ENCODE assay signal across 12 cellular contexts in the genomic region with DNA sequence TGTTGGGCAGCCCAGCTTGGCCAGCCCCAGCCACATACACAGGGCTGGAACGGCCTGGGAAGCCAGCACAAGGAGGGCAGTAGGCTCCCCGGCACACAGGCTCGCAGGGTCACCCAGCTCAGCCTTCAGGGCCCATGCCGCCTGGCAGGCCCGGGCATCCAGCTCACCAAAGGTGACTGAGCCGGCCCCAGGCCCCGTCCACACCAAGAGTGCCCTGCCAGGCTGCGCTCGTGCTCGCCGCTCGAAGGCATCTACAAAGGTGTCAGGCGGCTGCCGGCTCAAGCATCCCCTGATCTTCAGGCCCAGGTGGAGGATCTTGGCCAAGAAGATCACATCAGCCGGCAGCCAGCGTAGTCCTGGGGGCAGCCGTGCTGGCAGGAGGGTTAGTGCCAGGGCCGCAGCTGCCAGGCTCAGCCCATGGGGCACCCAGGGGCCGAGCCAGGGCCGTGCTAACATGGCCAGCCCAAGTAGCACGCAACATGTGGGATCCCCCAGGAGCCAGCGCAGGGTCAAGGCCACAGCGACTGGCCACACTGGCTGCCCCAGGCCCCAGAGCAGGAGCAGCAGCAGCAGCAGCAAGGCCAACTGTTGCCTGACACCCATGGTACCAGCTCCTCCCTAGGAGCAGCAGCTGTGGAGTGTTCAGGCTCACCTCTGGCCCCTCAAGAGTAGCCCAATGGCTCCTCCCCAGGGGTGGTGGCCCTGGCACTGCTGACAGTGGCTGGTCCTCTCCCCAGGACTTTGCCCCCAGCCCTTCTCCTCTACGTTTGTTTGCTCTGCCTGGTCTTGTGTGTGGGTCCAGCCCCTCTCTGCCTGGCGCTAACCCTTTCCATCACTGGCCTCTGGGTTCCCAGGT. TPM values are rescaled to one million over a fixed set of nuclear protein-coding genes. Genes with fewer than 3 reads are reported as not detected.
DNase-seq lines count a peak whose midpoint lies in the region; ATAC-seq, FAIRE-seq and TF ChIP-seq lines count a peak whose summit lies in the region.
"Had no signal": no experiment of that assay in that cellular context is flagged by ENCODE, and none has a peak within 500 bp of the region (broad histone marks: within the 10 kb centered on the region; RNA-seq: fewer than 3 reads in every experiment).

TSS of gene SLC27A5 (minus strand) at position 640 of the 856 bp plus-strand sequence. CDS start at position 603, 37 bp downstream.

- intact Hi-C loops in activated CD4-positive, alpha-beta memory T cell treated with anti-CD3 and anti-CD28 coated beads for 36 hours (cut with micrococcal nuclease) = no loop called here
- intact Hi-C loops in kidney (cut with DNase I) = no loop called here

- no peak for ATAC-seq in activated T-cell treated with anti-CD3 and anti-CD28 coated beads, Interleukin-2, amount 50 U/mL, for 72 hours (replicated peaks in 1 of 2)
- ATAC-seq in GM19324 (IDR thresholded peaks at IDR 0.05; ENCODE audit: low FRiP score, unreplicated experiment) = no peak

- no peak within 1 kb of the TSS for H3K9ac ChIP-seq in kidney (ENCODE audit: low read length in 2 of 2)

- no peak for TF ChIP-seq POLR2A in tibial nerve (IDR thresholded peaks at IDR 0.05)

- 68 to 85% methylated on average over 6 to 22 of the region's 25 CpGs for WGBS in tibial nerve, 2 donors

- H3K4me3 Mint-ChIP-seq in activated T-cell treated with anti-CD3 and anti-CD28 coated beads, Interleukin-2, amount 50 U/mL, for 72 hours = peak within 1 kb of the TSS; percentile 10 to 87
- H3K4me3 Mint-ChIP-seq in activated CD4-positive, alpha-beta memory T cell treated with anti-CD3 and anti-CD28 coated beads for 36 hours = peak within 1 kb of the TSS; percentile 6

- FAIRE-seq in kidney (lab: Jason Lieb, UNC) = no peak

- no peaks in the 10 kb centered on the region for H3K27me3 ChIP-seq in tibial nerve

- no peak within 1 kb of the TSS for H3K27ac ChIP-seq in kidney (ENCODE audit: low read depth in 2 of 2, low read length in 2 of 2)
- H3K27ac ChIP-seq in tibial nerve = no peak within 1 kb of the TSS

- H3K4me3 ChIP-seq in kidney (ENCODE audit: low read length in 2 of 2) (no peak within 1 kb of the TSS), tibial nerve (no peak within 1 kb of the TSS)

- H3K4me1 Mint-ChIP-seq in activated T-cell treated with anti-CD3 and anti-CD28 coated beads, Interleukin-2, amount 50 U/mL, for 72 hours (ENCODE audit: low read depth) = peaks cover 18% of the 10 kb centered on the region
- peaks cover 16% of the 10 kb centered on the region for H3K4me1 Mint-ChIP-seq in activated CD4-positive, alpha-beta memory T cell treated with anti-CD3 and anti-CD28 coated beads for 36 hours (ENCODE audit: low read depth)

- CTCF ChIA-PET in activated CD4-positive, alpha-beta memory T cell treated with anti-CD3 and anti-CD28 coated beads for 36 hours (lab: Charles Lee) = interaction anchor here (1.7 kb wide), 1 partner anchor 9 kb away, joined by 6 read pairs; the partner anchor contains the start of gene ZBTB45

- H3K9me3 ChIP-seq in kidney (ENCODE audit: control insufficient read depth in 1 of 2, low read length in 2 of 2) = no peaks in the 10 kb centered on the region
- H3K9me3 ChIP-seq in tibial nerve = peaks cover 0 to 3% (median 0%) of the 10 kb centered on the region in 4 donors

- no peak within 1 kb of the TSS for H3K27ac Mint-ChIP-seq in activated T-cell treated with anti-CD3 and anti-CD28 coated beads, Interleukin-2, amount 50 U/mL, for 72 hours
- H3K27ac Mint-ChIP-seq in activated CD4-positive, alpha-beta memory T cell treated with anti-CD3 and anti-CD28 coated beads for 36 hours = no peak within 1 kb of the TSS

- H3K36me3 ChIP-seq in kidney (ENCODE audit: control insufficient read depth in 1 of 2, insufficient read depth in 2 of 2, low read length in 2 of 2) = peaks cover under 1 to 5% of the 10 kb centered on the region in 2 donors
- H3K36me3 ChIP-seq in tibial nerve = peaks cover 0 to 30% (median 7%) of the 10 kb centered on the region in 3 donors

- peaks cover 0 to 3% of the 10 kb centered on the region in 2 donors for H3K9me3 Mint-ChIP-seq in activated T-cell treated with anti-CD3 and anti-CD28 coated beads, Interleukin-2, amount 50 U/mL, for 72 hours
- H3K9me3 Mint-ChIP-seq in activated CD4-positive, alpha-beta memory T cell treated with anti-CD3 and anti-CD28 coated beads for 36 hours = peaks cover 9% of the 10 kb centered on the region

- POLR2A ChIA-PET in activated CD4-positive, alpha-beta memory T cell treated with anti-CD3 and anti-CD28 coated beads for 36 hours (lab: Charles Lee) = no interaction called here

- H3K27me3 Mint-ChIP-seq in activated T-cell treated with anti-CD3 and anti-CD28 coated beads, Interleukin-2, amount 50 U/mL, for 72 hours (ENCODE audit: low read depth) = no peaks in the 10 kb centered on the region
- no peaks in the 10 kb centered on the region for H3K27me3 Mint-ChIP-seq in activated CD4-positive, alpha-beta memory T cell treated with anti-CD3 and anti-CD28 coated beads for 36 hours

- H3K4me1 ChIP-seq in kidney (ENCODE audit: control insufficient read depth in 1 of 2, insufficient read depth in 1 of 2, low read depth in 1 of 2, low read length in 2 of 2) = peaks cover 0 to 16% of the 10 kb centered on the region in 2 donors
- peaks cover 0 to 33% (median 3%) of the 10 kb centered on the region in 4 donors for H3K4me1 ChIP-seq in tibial nerve

- no peak for TF ChIP-seq EP300 in tibial nerve (IDR thresholded peaks at IDR 0.05)

- TF ChIP-seq CTCF in kidney (IDR thresholded peaks at IDR 0.05; ENCODE audit: borderline replicate concordance, extremely low read depth, insufficient read depth) (no peak), tibial nerve (IDR thresholded peaks at IDR 0.05) (no peak)

- peaks cover 3 to 9% of the 10 kb centered on the region in 2 donors for H3K36me3 Mint-ChIP-seq in activated T-cell treated with anti-CD3 and anti-CD28 coated beads, Interleukin-2, amount 50 U/mL, for 72 hours (ENCODE audit: insufficient read depth in 2 of 2)
- peaks cover 24% of the 10 kb centered on the region for H3K36me3 Mint-ChIP-seq in activated CD4-positive, alpha-beta memory T cell treated with anti-CD3 and anti-CD28 coated beads for 36 hours

- DNase-seq in activated T-cell treated with anti-CD3 and anti-CD28 coated beads, Interleukin-2, amount 50 U/mL, for 72 hours = no peak
- DNase-seq in activated T-cell treated with anti-CD3 and anti-CD28 coated beads for 4 hours = no peak
- DNase-seq in activated CD4-positive, alpha-beta memory T cell treated with anti-CD3 and anti-CD28 coated beads for 36 hours = no peak
- peak; percentile 76 for DNase-seq in kidney
- no peak for DNase-seq in tibial nerve (ENCODE audit: low spot score in 2 of 2)
- no peak for DNase-seq in DMS153 treated with DMSO at 0.1 percent for 48 hours (lab: John Stamatoyannopoulos, UW; ENCODE audit: unreplicated experiment)
- DNase-seq in HCEC 1CT = no peak
- DNase-seq: AML-193; anterior cingulate cortex; SHP77 treated with DMSO at 0.1 percent for 48 hours; stimulated activated CD4-positive, alpha-beta T cell treated with anti-CD3 and anti-CD28 coated beads, Interleukin-15, amount 100 ng/mL, for 24 hours had no signal

RNA-seq across cellular contexts. Expression of gene SLC27A5, which starts in this region (rescaled TPM):
- 10 to 100 TPM; 12.8 to 17.7 TPM for total RNA-seq in activated T-cell treated with anti-CD3 and anti-CD28 coated beads, Interleukin-2, amount 50 U/mL, for 72 hours
- 10 to 100 TPM; 16.7 to 17.0 TPM for total RNA-seq in activated CD4-positive, alpha-beta memory T cell treated with anti-CD3 and anti-CD28 coated beads for 36 hours
- total RNA-seq in kidney (10.8 TPM), tibial nerve (10 to 100 TPM; 10.5 to 17.7 (median 13.4) TPM)
- polyA plus RNA-seq in kidney (ENCODE audit: insufficient read depth, low read depth, low replicate concordance) = 41.5 TPM
